ENCODE assay signal across 9 cellular contexts in genomic region chr10:43323245-43323644, GRCh38. TPM values are rescaled to one million over a fixed set of nuclear protein-coding genes. Genes with fewer than 3 reads are reported as not detected.
A peak's percentile ranks its signal among the peaks of the same experiment; 100 is the strongest.
DNase-seq lines count a peak whose midpoint lies in the region; ATAC-seq and TF ChIP-seq lines count a peak whose summit lies in the region.
"Had no signal": no experiment of that assay in that cellular context is flagged by ENCODE, and none has a peak within 500 bp of the region (broad histone marks: within the 10 kb centered on the region; RNA-seq: fewer than 3 reads in every experiment).

No MANE protein-coding gene starts in this region.

- DNase-seq in esophagus muscularis mucosa (ENCODE audit: extremely low spot score) (no peak), neural crest cell (ENCODE audit: low read depth, low spot score) (no peak), T1000 (lab: John Stamatoyannopoulos, UW) (no peak), prostate gland (ENCODE audit: low spot score) (no peak)

- H3K36me3 ChIP-seq in ACC112 (ENCODE audit: insufficient read depth, low read length) = no peaks in the 10 kb centered on the region
- no peaks in the 10 kb centered on the region for H3K36me3 ChIP-seq in esophagus muscularis mucosa
- no peaks in the 10 kb centered on the region for H3K36me3 ChIP-seq in prostate gland

- H3K36me3 Mint-ChIP-seq in IgD-negative memory B cell (peaks cover 1% of the 10 kb centered on the region), neural crest cell (ENCODE audit: low read depth) (no peaks in the 10 kb centered on the region)

- TF ChIP-seq POLR2A in esophagus muscularis mucosa (IDR thresholded peaks at IDR 0.05; ENCODE audit: low read depth) = no peak
- no peak for TF ChIP-seq POLR2A in prostate gland (IDR thresholded peaks at IDR 0.05)

- H3K4me1 ChIP-seq in ACC112 (ENCODE audit: control insufficient read depth, insufficient read depth, low read length, unreplicated experiment) (no peaks in the 10 kb centered on the region), esophagus muscularis mucosa (peaks cover 10 to 13% (median 12%) of the 10 kb centered on the region in 4 donors), prostate gland (replicated peaks) (no peaks in the 10 kb centered on the region)

- H3K4me3 Mint-ChIP-seq in IgD-negative memory B cell (no peak overlapping the region), neural crest cell (peak overlapping the region; percentile 61)

- H3K9me3 ChIP-seq in esophagus muscularis mucosa (no peaks in the 10 kb centered on the region), prostate gland (no peaks in the 10 kb centered on the region)

- 62% methylated on average over 14 of the region's 14 CpGs for WGBS in esophagus muscularis mucosa
- 57% methylated on average over 10 of the region's 14 CpGs for WGBS in prostate gland

- H3K4me3 ChIP-seq in ACC112 (ENCODE audit: low read depth, low read length) (peak overlapping the region; percentile 26), esophagus muscularis mucosa (peak overlapping the region; percentile 39 to 51 (median 42)), prostate gland (peak overlapping the region in 1 of 2 donors; percentile 2)

- peak overlapping the region; percentile 87 for H2AFZ ChIP-seq in ACC112 (ENCODE audit: low read length, unreplicated experiment)

- peak overlapping the region in 2 of 3 donors; percentile 39 to 81 for H3K27ac Mint-ChIP-seq in IgD-negative memory B cell
- H3K27ac Mint-ChIP-seq in neural crest cell (ENCODE audit: unreplicated experiment) = no peak overlapping the region

- H3K27me3 ChIP-seq in ACC112 (ENCODE audit: insufficient read depth, low read length) = peaks cover 14% of the 10 kb centered on the region
- peaks cover 0 to 13% (median 0%) of the 10 kb centered on the region in 4 donors for H3K27me3 ChIP-seq in esophagus muscularis mucosa
- H3K27me3 ChIP-seq in prostate gland (replicated peaks; ENCODE audit: insufficient read depth) = no peaks in the 10 kb centered on the region

- ATAC-seq in HG03108 (IDR thresholded peaks at IDR 0.05; ENCODE audit: unreplicated experiment) = no peak
- no peak for ATAC-seq in HG02642 (IDR thresholded peaks at IDR 0.05; ENCODE audit: poor library complexity, unreplicated experiment)

- H3K9me3 Mint-ChIP-seq in IgD-negative memory B cell (no peaks in the 10 kb centered on the region), neural crest cell (peaks cover 2% of the 10 kb centered on the region)

- no peaks in the 10 kb centered on the region for H3K79me2 ChIP-seq in ACC112 (ENCODE audit: control insufficient read depth, insufficient read depth, low read length, unreplicated experiment)

- intact Hi-C loops in esophagus muscularis mucosa (cut with DNase I) (no loop called here), prostate gland (cut with DNase I) (no loop called here)

- peaks cover 0 to 5% (median 4%) of the 10 kb centered on the region in 3 donors for H3K4me1 Mint-ChIP-seq in IgD-negative memory B cell
- H3K4me1 Mint-ChIP-seq in neural crest cell = peaks cover 14% of the 10 kb centered on the region

- TF ChIP-seq CTCF in esophagus muscularis mucosa (IDR thresholded peaks at IDR 0.05) = no peak
- no peak for TF ChIP-seq CTCF in neural crest cell (conservative IDR thresholded peaks at IDR 0.05)
- no peak for TF ChIP-seq CTCF in prostate gland (IDR thresholded peaks at IDR 0.05)

- H3K27ac ChIP-seq in ACC112 (ENCODE audit: low read depth, low read length) (no peak overlapping the region), esophagus muscularis mucosa (replicated peaks in 1 of 4) (no peak overlapping the region), prostate gland (no peak overlapping the region)

- no peak for TF ChIP-seq EP300 in esophagus muscularis mucosa (IDR thresholded peaks at IDR 0.05)

- peaks cover 26% of the 10 kb centered on the region for H3K27me3 Mint-ChIP-seq in IgD-negative memory B cell
- peaks cover 3% of the 10 kb centered on the region for H3K27me3 Mint-ChIP-seq in neural crest cell (ENCODE audit: low read depth)

RNA-seq across cellular contexts. Expression of gene FXYD4, which starts 48.2 kb away (rescaled TPM):
- not detected for polyA plus RNA-seq in IgD-negative memory B cell
- not detected for total RNA-seq in esophagus muscularis mucosa
- not detected in 2 replicates for total RNA-seq in neural crest cell
- not detected for total RNA-seq in prostate gland
- total RNA-seq: bronchial epithelial cell had no signal

RNA-seq across cellular contexts. Expression of gene RASGEF1A, which starts 56.4 kb away (rescaled TPM):
- polyA plus RNA-seq in IgD-negative memory B cell = 0.86 TPM
- 1 to 10 TPM in 2 of 4 donors, under 1 TPM in 2; 0.42 to 7.1 (median 1.0) TPM for total RNA-seq in esophagus muscularis mucosa
- 1.0 and 1.3 TPM in 2 replicates for total RNA-seq in neural crest cell
- total RNA-seq in prostate gland = 1 to 10 TPM; 4.3 to 9.3 TPM
